ENCODE assay signal across 22 cellular contexts in the genomic region with DNA sequence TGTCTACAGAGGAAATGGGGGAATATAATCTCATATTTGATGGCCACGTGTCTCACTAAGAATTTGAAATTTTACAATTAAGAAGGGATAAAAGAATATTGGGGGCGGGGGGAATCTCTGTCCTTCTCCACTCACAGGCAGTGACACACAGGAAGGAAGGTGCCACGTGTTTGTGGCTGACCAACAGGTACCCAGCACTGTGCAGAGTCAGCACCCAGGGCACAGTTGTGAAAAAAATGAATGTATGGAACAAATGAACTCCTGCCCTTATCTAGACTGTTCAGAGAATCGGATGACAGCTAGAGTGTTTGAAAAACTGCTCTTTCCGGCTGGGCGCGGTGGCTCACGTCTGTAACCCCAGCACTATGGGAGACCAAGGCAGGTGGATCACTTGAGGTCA.
DNase-seq lines count a peak whose midpoint lies in the region; ATAC-seq and TF ChIP-seq lines count a peak whose summit lies in the region.
"Had no signal": no experiment of that assay in that cellular context is flagged by ENCODE, and none has a peak within 500 bp of the region (broad histone marks: within the 10 kb centered on the region; RNA-seq: fewer than 3 reads in every experiment).

No MANE protein-coding gene starts in this region.

- H2AFZ ChIP-seq in neural progenitor cell (replicated peaks), result no peak overlapping the region

- no peak overlapping the region for H3K27ac Mint-ChIP-seq in activated naive CD4-positive, alpha-beta T cell treated with anti-CD3 and anti-CD28 coated beads for 36 hours
- H3K27ac Mint-ChIP-seq in neural progenitor cell, result peak overlapping the region; percentile 31

- H3K9ac ChIP-seq in neural progenitor cell, result no peak overlapping the region
- H3K9ac ChIP-seq: KMS-11 had no signal

- H3K4me1 Mint-ChIP-seq in activated naive CD4-positive, alpha-beta T cell treated with anti-CD3 and anti-CD28 coated beads for 36 hours (ENCODE audit: low read depth), result peaks cover 40% of the 10 kb centered on the region
- peaks cover 31% of the 10 kb centered on the region for H3K4me1 Mint-ChIP-seq in neural progenitor cell

- H3K9me3 Mint-ChIP-seq in activated naive CD4-positive, alpha-beta T cell treated with anti-CD3 and anti-CD28 coated beads for 36 hours, result no peaks in the 10 kb centered on the region
- peaks cover 11% of the 10 kb centered on the region for H3K9me3 Mint-ChIP-seq in neural progenitor cell
- H3K9me3 Mint-ChIP-seq: CD4-positive, CD25-positive, alpha-beta regulatory T cell had no signal

- ATAC-seq in left colon, result no peak
- ATAC-seq: Right ventricle myocardium inferior had no signal

- no peaks in the 10 kb centered on the region for H3K27me3 Mint-ChIP-seq in activated naive CD4-positive, alpha-beta T cell treated with anti-CD3 and anti-CD28 coated beads for 36 hours (ENCODE audit: low read depth)
- peaks cover 22% of the 10 kb centered on the region for H3K27me3 Mint-ChIP-seq in neural progenitor cell (ENCODE audit: insufficient read depth, low read depth)

- H3K27ac ChIP-seq in RWPE1 (peak overlapping the region; percentile 74), epithelial cell of prostate (peak overlapping the region; percentile 81), neural progenitor cell (no peak overlapping the region)
- H3K27ac ChIP-seq: KMS-11 had no signal

- H3K4me3 Mint-ChIP-seq in activated naive CD4-positive, alpha-beta T cell treated with anti-CD3 and anti-CD28 coated beads for 36 hours, result no peak overlapping the region
- no peak overlapping the region for H3K4me3 Mint-ChIP-seq in neural progenitor cell

- no peaks in the 10 kb centered on the region for H3K36me3 Mint-ChIP-seq in activated naive CD4-positive, alpha-beta T cell treated with anti-CD3 and anti-CD28 coated beads for 36 hours (ENCODE audit: low read depth)
- H3K36me3 Mint-ChIP-seq in neural progenitor cell, result no peaks in the 10 kb centered on the region
- H3K36me3 Mint-ChIP-seq: CD4-positive, CD25-positive, alpha-beta regulatory T cell had no signal

- TF ChIP-seq CTCF in RWPE1 (conservative IDR thresholded peaks at IDR 0.05; ENCODE audit: low read depth) (no peak), neural progenitor cell (IDR thresholded peaks at IDR 0.05) (no peak)

- H3K4me3 ChIP-seq in neural progenitor cell, result no peak overlapping the region

- no peaks in the 10 kb centered on the region for H4K20me1 ChIP-seq in neural progenitor cell (ENCODE audit: low read depth)

- intact Hi-C loops in activated naive CD4-positive, alpha-beta T cell treated with anti-CD3 and anti-CD28 coated beads for 36 hours (cut with micrococcal nuclease), result loop anchor here (5.0 kb wide), 1 partner anchor 279 kb away; no protein-coding TSS in a partner anchor
- intact Hi-C loops in left colon (cut with DNase I, micrococcal nuclease), result no loop called here

- H3K4me2 ChIP-seq in neural progenitor cell, result no peak overlapping the region
- H3K4me2 ChIP-seq: KMS-11 had no signal

- no peaks in the 10 kb centered on the region for H3K9me3 ChIP-seq in neural progenitor cell (ENCODE audit: low read depth)
- H3K9me3 ChIP-seq: BE2C had no signal

- no peaks in the 10 kb centered on the region for H3K79me2 ChIP-seq in neural progenitor cell (ENCODE audit: low read depth)

- DNase-seq in activated naive CD4-positive, alpha-beta T cell treated with anti-CD3 and anti-CD28 coated beads for 36 hours, result peak; percentile 24
- DNase-seq in activated naive CD4-positive, alpha-beta T cell treated with anti-CD3 and anti-CD28 coated beads, Interleukin-2, amount 50 U/mL, for 16 hours, result no peak
- DNase-seq in RWPE1 (ENCODE audit: low spot score), result no peak
- no peak for DNase-seq in epithelial cell of prostate (ENCODE audit: low read depth, low spot score)
- no peak for DNase-seq in neural progenitor cell (ENCODE audit: low spot score)
- no peak for DNase-seq in kidney glomerular epithelial cell (lab: John Stamatoyannopoulos, UW)
- no peak for DNase-seq in left colon
- no peak for DNase-seq in CD1c-positive myeloid dendritic cell (ENCODE audit: extremely low spot score)
- DNase-seq: BE2C; CD4-positive, CD25-positive, alpha-beta regulatory T cell; EL; GF-D8; IMR-90; NCI-H1105; NCI-H2081; NCI-H2171; NCI-H345; NCI-H524; NCI-H774; NK-92 treated with Interleukin-12 subunit alpha and Interleukin-12 subunit beta, amount 100 ng/mL, for 24 hours had no signal

- POLR2A ChIA-PET in RWPE1 (lab: Yijun Ruan, JAX; ENCODE audit: low non-redundant PET), result no interaction called here

- H3K27me3 ChIP-seq in neural progenitor cell, result no peaks in the 10 kb centered on the region
- H3K27me3 ChIP-seq: BE2C had no signal

- H3K36me3 ChIP-seq in neural progenitor cell, result no peaks in the 10 kb centered on the region
- H3K36me3 ChIP-seq: BE2C had no signal

- peaks cover 6% of the 10 kb centered on the region for H3K4me1 ChIP-seq in neural progenitor cell
- H3K4me1 ChIP-seq: BE2C had no signal

- CTCF ChIA-PET in activated naive CD4-positive, alpha-beta T cell treated with anti-CD3 and anti-CD28 coated beads for 36 hours (lab: Charles Lee), result no interaction called here
- CTCF ChIA-PET in RWPE1 (lab: Yijun Ruan, JAX), result no interaction called here

- H3F3A ChIP-seq in neural progenitor cell (ENCODE audit: low read depth), result no peaks in the 10 kb centered on the region
